9 cellular contexts compared by ENCODE assay signal in the genomic region with DNA sequence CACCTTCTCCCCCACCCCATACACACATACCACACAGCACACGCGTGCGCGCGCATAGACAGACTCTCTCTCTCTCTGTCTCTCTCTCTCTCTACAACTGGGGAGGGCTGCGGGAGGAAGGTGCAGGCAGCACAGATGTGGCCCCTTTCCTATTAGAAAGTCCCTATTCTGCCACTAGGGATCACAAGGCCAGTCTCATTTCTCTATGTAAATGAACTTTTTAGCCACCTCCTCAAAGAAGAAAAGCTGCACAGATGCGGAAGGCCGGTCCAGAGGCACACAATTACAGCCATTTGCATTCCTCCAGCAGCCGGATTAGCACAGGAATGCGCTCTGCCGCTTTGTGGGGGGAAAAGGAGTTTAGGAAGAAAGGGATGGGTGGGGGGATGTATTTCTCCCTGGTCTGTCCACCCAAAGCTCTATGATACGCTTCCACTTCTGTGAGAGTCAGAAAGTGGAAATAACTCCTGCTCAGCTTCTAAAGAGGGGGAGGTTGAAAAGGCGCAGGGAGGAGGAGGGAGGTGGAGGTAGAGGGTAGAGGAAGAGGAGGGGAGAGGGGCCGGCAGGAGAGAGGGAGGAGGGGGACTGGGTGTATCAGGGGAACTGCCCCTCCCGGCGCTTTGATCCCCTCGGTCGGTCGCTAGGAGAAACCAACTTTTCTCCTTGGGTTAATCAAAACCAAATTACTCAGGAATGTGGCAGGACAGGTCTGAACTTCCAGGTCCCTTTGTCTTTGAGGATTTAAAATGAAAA. TPM values are rescaled to one million over a fixed set of nuclear protein-coding genes. Genes with fewer than 3 reads are reported as not detected.
A peak's percentile ranks its signal among the peaks of the same experiment; 100 is the strongest.
DNase-seq lines count a peak whose midpoint lies in the region; ATAC-seq and TF ChIP-seq lines count a peak whose summit lies in the region.
"Had no signal": no experiment of that assay in that cellular context is flagged by ENCODE, and none has a peak within 500 bp of the region (broad histone marks: within the 10 kb centered on the region; RNA-seq: fewer than 3 reads in every experiment).

No MANE protein-coding gene starts in this region.

- peaks cover 100% of the 10 kb centered on the region for H3K79me2 ChIP-seq in hepatocyte

- ATAC-seq in Right ventricle myocardium superior (ENCODE audit: poor library complexity) (no peak), HG03097 (IDR thresholded peaks at IDR 0.05; ENCODE audit: low FRiP score, unreplicated experiment) (peak; percentile 67), T-cell (replicated peaks in 1 of 4) (no peak)
- ATAC-seq in naive thymus-derived CD8-positive, alpha-beta T cell, result no peak

- H3K4me1 Mint-ChIP-seq in naive thymus-derived CD8-positive, alpha-beta T cell, result peaks cover 0 to 45% (median 5%) of the 10 kb centered on the region in 4 donors
- peaks cover 0 to 21% (median 0%) of the 10 kb centered on the region in 3 donors for H3K4me1 Mint-ChIP-seq in T-cell

- H3K9me3 ChIP-seq in left ventricle myocardium inferior (replicated peaks) (no peaks in the 10 kb centered on the region), hepatocyte (ENCODE audit: low read depth) (no peaks in the 10 kb centered on the region)

- H3K9me2 ChIP-seq in hepatocyte (replicated peaks; ENCODE audit: insufficient read depth), result no peaks in the 10 kb centered on the region

- H3K36me3 ChIP-seq in left ventricle myocardium inferior, result no peaks in the 10 kb centered on the region
- H3K36me3 ChIP-seq in hepatocyte (replicated peaks; ENCODE audit: insufficient read depth, low read depth), result no peaks in the 10 kb centered on the region

- intact Hi-C loops in left ventricle myocardium inferior (cut with micrococcal nuclease) (no loop called here), Right ventricle myocardium superior (cut with DNase I) (no loop called here)

- DNase-seq in left ventricle myocardium inferior, result no peak
- no peak for DNase-seq in Right ventricle myocardium superior
- DNase-seq in hepatocyte (ENCODE audit: low spot score), result no peak
- no peak for DNase-seq in naive thymus-derived CD8-positive, alpha-beta T cell
- DNase-seq in NCI-H2029 treated with DMSO at 0.1 percent for 48 hours (lab: John Stamatoyannopoulos, UW), result no peak
- no peak for DNase-seq in activated CD4-positive, alpha-beta T cell treated with anti-CD3 and anti-CD28 coated beads for 48 hours
- no peak for DNase-seq in T-cell

- no peak overlapping the region for H3K4me3 ChIP-seq in left ventricle myocardium inferior
- H3K4me3 ChIP-seq in hepatocyte, result no peak overlapping the region

- H3K4me2 ChIP-seq in hepatocyte, result peak overlapping the region; percentile 70

- H3K27ac ChIP-seq in left ventricle myocardium inferior (replicated peaks) (peak overlapping the region; percentile 67), hepatocyte (peak overlapping the region; percentile 78)
- H3K27ac ChIP-seq: C4-2B had no signal

- WGBS in hepatocyte (ENCODE audit: low lambda C conversion rate, missing lambda C conversion rate), result 30% methylated on average over 12 of the region's 19 CpGs

- POLR2A ChIA-PET in naive thymus-derived CD8-positive, alpha-beta T cell (lab: Charles Lee), result no interaction called here
- POLR2A ChIA-PET in T-cell (lab: Charles Lee), result no interaction called here

- H3K27me3 Mint-ChIP-seq in naive thymus-derived CD8-positive, alpha-beta T cell, result peaks cover 10 to 41% (median 20%) of the 10 kb centered on the region in 5 donors
- peaks cover 4 to 18% of the 10 kb centered on the region in 2 donors for H3K27me3 Mint-ChIP-seq in T-cell

- H3K27ac Mint-ChIP-seq in naive thymus-derived CD8-positive, alpha-beta T cell, result peak overlapping the region in 1 of 10 donors; percentile 59
- no peak overlapping the region for H3K27ac Mint-ChIP-seq in T-cell

- TF ChIP-seq CTCF in left ventricle myocardium inferior (IDR thresholded peaks at IDR 0.05; ENCODE audit: borderline replicate concordance) (no peak), hepatocyte (IDR thresholded peaks at IDR 0.05; ENCODE audit: poor library complexity) (peak; percentile 10)

- H3K4me1 ChIP-seq in left ventricle myocardium inferior (peaks cover 78% of the 10 kb centered on the region), hepatocyte (ENCODE audit: insufficient read depth) (peaks cover 66% of the 10 kb centered on the region)

- H2AFZ ChIP-seq in hepatocyte, result no peak overlapping the region

- H3K27me3 ChIP-seq in left ventricle myocardium inferior (ENCODE audit: low read depth) (no peaks in the 10 kb centered on the region), hepatocyte (no peaks in the 10 kb centered on the region)

- CTCF ChIA-PET in T-cell (lab: Charles Lee), result no interaction called here

- peaks cover 0 to 4% (median 0%) of the 10 kb centered on the region in 9 donors for H3K9me3 Mint-ChIP-seq in naive thymus-derived CD8-positive, alpha-beta T cell
- no peaks in the 10 kb centered on the region for H3K9me3 Mint-ChIP-seq in T-cell

- H3K36me3 Mint-ChIP-seq in naive thymus-derived CD8-positive, alpha-beta T cell, result no peaks in the 10 kb centered on the region
- H3K36me3 Mint-ChIP-seq in T-cell, result no peaks in the 10 kb centered on the region

- H4K20me1 ChIP-seq in hepatocyte (ENCODE audit: insufficient read depth, poor library complexity, severe bottlenecking), result no peaks in the 10 kb centered on the region

- H3K4me3 Mint-ChIP-seq in naive thymus-derived CD8-positive, alpha-beta T cell, result peak overlapping the region in 2 of 10 donors; percentile 5 to 22
- peak overlapping the region in 1 of 3 donors; percentile 37 for H3K4me3 Mint-ChIP-seq in T-cell

RNA-seq across cellular contexts. Expression of gene ZFHX3, which starts 11.7 kb away (rescaled TPM):
- total RNA-seq in left ventricle myocardium inferior, result 9.6 TPM
- 8.3 TPM for total RNA-seq in Right ventricle myocardium superior
- 11.5 and 11.6 TPM in 2 replicates for total RNA-seq in hepatocyte
- 6.4 and 10.9 TPM in 2 replicates for polyA plus RNA-seq in hepatocyte
- under 1 TPM; 0.34 to 0.38 TPM for total RNA-seq in naive thymus-derived CD8-positive, alpha-beta T cell
- under 1 TPM in 1 of 3 donors, not detected in 2; 0.05 TPM for polyA plus RNA-seq in naive thymus-derived CD8-positive, alpha-beta T cell
- 1 to 10 TPM in 3 of 5 donors, under 1 TPM in 2; 0.35 to 2.1 (median 1.0) TPM for total RNA-seq in T-cell
